8 cellular contexts compared by ENCODE assay signal in the genomic region with DNA sequence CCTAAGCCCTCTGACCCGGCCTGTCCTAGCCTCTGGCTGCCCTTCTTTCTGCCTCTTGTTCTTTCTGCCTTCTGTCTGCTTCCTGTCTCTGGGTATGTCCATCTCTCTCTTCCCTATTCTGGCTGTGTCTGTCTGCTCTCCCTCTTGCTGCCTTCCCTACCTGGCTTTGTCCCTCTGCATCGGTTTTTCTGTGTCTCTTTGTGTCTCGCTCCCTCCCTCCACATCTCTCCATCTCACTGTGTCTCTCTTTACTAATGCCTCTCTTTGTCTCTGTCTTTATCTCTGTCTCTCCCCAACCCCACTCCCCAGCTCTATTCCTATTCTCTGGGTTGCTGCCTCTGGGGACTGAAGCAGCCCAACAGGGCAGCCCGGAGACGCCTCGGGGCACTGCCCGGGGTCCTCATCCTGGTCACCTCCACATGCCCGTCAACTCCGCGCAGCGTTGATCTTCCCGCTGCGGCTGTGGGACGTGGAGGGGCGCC. TPM values are rescaled to one million over a fixed set of nuclear protein-coding genes. Genes with fewer than 3 reads are reported as not detected.
DNase-seq lines count a peak whose midpoint lies in the region; ATAC-seq and TF ChIP-seq lines count a peak whose summit lies in the region.

No MANE protein-coding gene starts in this region.

- H3K4me1 Mint-ChIP-seq in CD4-positive, alpha-beta T cell (ENCODE audit: low read depth) = peaks cover 86% of the 10 kb centered on the region
- peaks cover 50% of the 10 kb centered on the region for H3K4me1 Mint-ChIP-seq in HFFc6 (ENCODE audit: low read depth)

- intact Hi-C loops in CD4-positive, alpha-beta T cell (cut with DNase I, micrococcal nuclease) = loop anchor here (1.0 to 5.0 kb wide), 5 partner anchors 10 to 112 kb away; a partner anchor contains a TSS
- intact Hi-C loops in lower lobe of right lung (cut with DNase I) = no loop called here

- peak overlapping the region; percentile 57 for H3K4me3 ChIP-seq in lower lobe of right lung

- no peaks in the 10 kb centered on the region for H3K9me3 Mint-ChIP-seq in CD4-positive, alpha-beta T cell
- no peaks in the 10 kb centered on the region; the same call in 1 of the 2 replicates for H3K9me3 Mint-ChIP-seq in HFFc6
- H3K9me3 Mint-ChIP-seq in activated naive CD4-positive, alpha-beta T cell treated with anti-CD3 and anti-CD28 coated beads, Interleukin-2, amount 50 U/mL, for 72 hours = no peaks in the 10 kb centered on the region

- H3K9me3 ChIP-seq in CD4-positive, alpha-beta T cell (ENCODE audit: control insufficient read depth, low read length) = no peaks in the 10 kb centered on the region
- H3K9me3 ChIP-seq in lower lobe of right lung = no peaks in the 10 kb centered on the region

- peaks cover 69% of the 10 kb centered on the region for H3K4me1 ChIP-seq in lower lobe of right lung

- peaks cover 83% of the 10 kb centered on the region for H3K27me3 Mint-ChIP-seq in CD4-positive, alpha-beta T cell
- H3K27me3 Mint-ChIP-seq in HFFc6 (ENCODE audit: insufficient read depth) = peaks cover 22% of the 10 kb centered on the region

- H3K4me3 Mint-ChIP-seq in CD4-positive, alpha-beta T cell = peak overlapping the region; percentile 96
- peak overlapping the region; percentile 81 for H3K4me3 Mint-ChIP-seq in HFFc6

- H3K36me3 ChIP-seq in lower lobe of right lung = peaks cover under 1% of the 10 kb centered on the region

- H3K27ac Mint-ChIP-seq in CD4-positive, alpha-beta T cell = peak overlapping the region; percentile 68
- H3K27ac Mint-ChIP-seq in HFFc6 = peak overlapping the region; percentile 54
- peak overlapping the region; percentile 80 to 83 for H3K27ac Mint-ChIP-seq in activated naive CD4-positive, alpha-beta T cell treated with anti-CD3 and anti-CD28 coated beads, Interleukin-2, amount 50 U/mL, for 72 hours

- POLR2A ChIA-PET in CD4-positive, alpha-beta T cell (lab: Charles Lee) = interaction anchor here (1.2 to 3.6 kb wide), 5 partner anchors 10 to 26 kb away, joined by 3 to 48 read pairs (median 13); a partner anchor contains a TSS

- CTCF ChIA-PET in CD4-positive, alpha-beta T cell (lab: Charles Lee) = interaction anchor here (0.8 to 10.7 kb wide), 13 partner anchors 12 to 454 kb away, joined by 3 to 225 read pairs (median 4); a partner anchor contains a TSS

- ATAC-seq in CD4-positive, alpha-beta T cell (ENCODE audit: poor library complexity) = no peak
- ATAC-seq in activated naive CD4-positive, alpha-beta T cell treated with anti-CD3 and anti-CD28 coated beads, Interleukin-2, amount 50 U/mL, for 72 hours = peak; percentile 0 to 1
- no peak for ATAC-seq in lower lobe of right lung
- ATAC-seq in GM19324 (IDR thresholded peaks at IDR 0.05; ENCODE audit: low FRiP score, unreplicated experiment) = no peak
- ATAC-seq in HG03097 (IDR thresholded peaks at IDR 0.05; ENCODE audit: low FRiP score, unreplicated experiment) = no peak
- no peak for ATAC-seq in GM18517 (IDR thresholded peaks at IDR 0.05; ENCODE audit: unreplicated experiment)

- no peak for DNase-seq in CD4-positive, alpha-beta T cell
- DNase-seq in HFFc6 (no peak), lower lobe of right lung (no peak), MV-4-11 (lab: John Stamatoyannopoulos, UW) (no peak)
- DNase-seq in activated naive CD4-positive, alpha-beta T cell treated with anti-CD3 and anti-CD28 coated beads, Interleukin-2, amount 50 U/mL, for 72 hours (ENCODE audit: low spot score in 2 of 2) = no peak

- TF ChIP-seq CTCF in CD4-positive, alpha-beta T cell (IDR thresholded peaks at IDR 0.05) = no peak
- TF ChIP-seq CTCF in HFFc6 (IDR thresholded peaks at IDR 0.05) = no peak
- no peak for TF ChIP-seq CTCF in lower lobe of right lung (IDR thresholded peaks at IDR 0.05)

- peaks cover 2% of the 10 kb centered on the region for H3K36me3 Mint-ChIP-seq in CD4-positive, alpha-beta T cell (ENCODE audit: low read depth)
- peaks cover 2% of the 10 kb centered on the region for H3K36me3 Mint-ChIP-seq in HFFc6 (ENCODE audit: low read depth)
- peaks cover 2 to 4% of the 10 kb centered on the region in 2 donors for H3K36me3 Mint-ChIP-seq in activated naive CD4-positive, alpha-beta T cell treated with anti-CD3 and anti-CD28 coated beads, Interleukin-2, amount 50 U/mL, for 72 hours

- peaks cover 69% of the 10 kb centered on the region for H3K27me3 ChIP-seq in CD4-positive, alpha-beta T cell (ENCODE audit: control insufficient read depth, insufficient read depth, low read length)
- H3K27me3 ChIP-seq in lower lobe of right lung (ENCODE audit: low read depth) = peaks cover 86% of the 10 kb centered on the region

- no peak overlapping the region for H3K27ac ChIP-seq in CD4-positive, alpha-beta T cell (ENCODE audit: low read depth, low read length)
- no peak overlapping the region for H3K27ac ChIP-seq in lower lobe of right lung

RNA-seq across cellular contexts. Expression of a gene that starts 10.1 kb away (rescaled TPM):
- total RNA-seq in CD4-positive, alpha-beta T cell = 10 to 100 TPM; 21.3 to 22.2 TPM
- 100 to 1,000 TPM; 112 to 127 (median 126) TPM for total RNA-seq in HFFc6 (2021; fragmentation: NEBNext Ultra II Directional; extraction: Animal tissue kit (Norgen Biotek cat#: 25700))
- total RNA-seq in activated naive CD4-positive, alpha-beta T cell treated with anti-CD3 and anti-CD28 coated beads, Interleukin-2, amount 50 U/mL, for 72 hours = 100 to 1,000 TPM; 360 to 376 TPM
- 66.6 TPM for total RNA-seq in lower lobe of right lung

RNA-seq across cellular contexts. Expression of a gene that starts 11.4 kb away (rescaled TPM):
- total RNA-seq in CD4-positive, alpha-beta T cell = 1 to 10 TPM; 2.0 to 3.0 TPM
- total RNA-seq in HFFc6 (2021; fragmentation: NEBNext Ultra II Directional; extraction: Animal tissue kit (Norgen Biotek cat#: 25700)) = 1 to 10 TPM in 1 of 6 experiments, under 1 TPM in 5; 0.21 to 1.1 (median 0.58) TPM
- total RNA-seq in activated naive CD4-positive, alpha-beta T cell treated with anti-CD3 and anti-CD28 coated beads, Interleukin-2, amount 50 U/mL, for 72 hours = 1 to 10 TPM; 2.8 to 5.4 TPM
- total RNA-seq in lower lobe of right lung = 8.7 TPM

RNA-seq across cellular contexts. Expression of a gene that starts 23.0 kb away (rescaled TPM):
- not detected for total RNA-seq in CD4-positive, alpha-beta T cell
- total RNA-seq in HFFc6 (2021; fragmentation: NEBNext Ultra II Directional; extraction: Animal tissue kit (Norgen Biotek cat#: 25700)) = 1 to 10 TPM; 2.9 to 8.2 (median 3.9) TPM
- total RNA-seq in activated naive CD4-positive, alpha-beta T cell treated with anti-CD3 and anti-CD28 coated beads, Interleukin-2, amount 50 U/mL, for 72 hours = under 1 TPM; 0.11 to 0.54 TPM
- total RNA-seq in lower lobe of right lung = not detected

Comparison
In these comparisons a context has a peak if more than half of its experiments do, and no peak if none do; other contexts are left out.
1. ATAC-seq: peak in activated naive CD4-positive, alpha-beta T cell treated with anti-CD3 and anti-CD28 coated beads, Interleukin-2, amount 50 U/mL, for 72 hours (2 of 2); none in CD4-positive, alpha-beta T cell (single experiment), lower lobe of right lung (0 of 2), GM19324 (single experiment), HG03097 (single experiment) and GM18517 (single experiment).
2. Peak in every context shown above with its lines, with median percentiles within 50 percentile points of each other: H3K27ac Mint-ChIP-seq.